1 cellular context compared by ENCODE assay signal in genomic region chr1:212981025-212981495, GRCh38.
TF ChIP-seq lines count a peak whose summit lies in the region.

No MANE protein-coding gene starts in this region.

TF ChIP-seq in SK-N-SH treated with all-trans-retinoic acid at 6 μM for 48 hours, 23 proteins besides CTCF, POLR2A, EP300 and RAD21 (continued from another document):
- TF ChIP-seq PATZ1 (CRISPR knock-in tag; IDR thresholded peaks at IDR 0.05; ENCODE audit: borderline replicate concordance) (no peak), CSDC2 (CRISPR knock-in tag; IDR thresholded peaks at IDR 0.05) (no peak), OSR1 (CRISPR knock-in tag; IDR thresholded peaks at IDR 0.05) (no peak), ZFP30 (CRISPR knock-in tag; IDR thresholded peaks at IDR 0.05) (no peak), ZFP3 (CRISPR knock-in tag; IDR thresholded peaks at IDR 0.05) (no peak), ZNF8 (CRISPR knock-in tag; IDR thresholded peaks at IDR 0.05) (no peak), ARNTL (CRISPR knock-in tag; IDR thresholded peaks at IDR 0.05; ENCODE audit: borderline replicate concordance, low read depth) (no peak), TSHZ2 (CRISPR knock-in tag; IDR thresholded peaks at IDR 0.05) (no peak), CSRNP3 (CRISPR knock-in tag; IDR thresholded peaks at IDR 0.05) (no peak), TOX (CRISPR knock-in tag; IDR thresholded peaks at IDR 0.05; ENCODE audit: borderline replicate concordance) (no peak), RARB (CRISPR knock-in tag; IDR thresholded peaks at IDR 0.05) (no peak)
